ENCODE assay signal across 16 cellular contexts in the genomic region with DNA sequence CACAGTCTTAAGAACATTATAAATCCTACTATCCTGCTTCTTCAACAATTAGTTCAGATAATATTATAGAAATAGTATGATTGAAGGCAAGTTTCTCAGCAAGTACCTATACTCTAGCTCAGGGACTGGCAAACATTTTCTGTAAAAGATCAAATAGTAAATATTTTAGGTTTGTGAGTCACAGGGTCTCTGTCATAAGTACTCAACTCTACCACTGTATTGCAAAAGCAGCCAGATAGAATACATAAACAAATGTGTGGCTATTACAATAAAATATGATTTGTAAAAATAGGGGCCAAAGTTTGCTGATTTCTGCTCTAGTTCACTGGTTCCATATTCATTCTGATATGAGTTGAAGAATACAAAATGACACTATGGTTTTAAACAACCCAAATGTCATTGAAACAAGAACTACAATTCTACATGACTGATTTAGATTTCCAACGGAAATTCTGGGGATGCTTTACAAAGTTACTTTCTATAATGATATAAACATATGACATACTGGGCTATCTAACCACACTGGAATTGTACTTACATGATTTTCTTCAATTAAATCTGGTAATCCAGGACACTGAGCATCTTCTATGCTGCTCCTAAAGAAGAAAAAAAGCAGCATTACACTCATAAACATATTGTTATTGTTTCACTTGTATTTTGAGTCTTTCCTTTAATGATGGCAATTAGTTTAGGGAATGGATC. TPM values are rescaled to one million over a fixed set of nuclear protein-coding genes. Genes with fewer than 3 reads are reported as not detected.
"Had no signal": no experiment of that assay in that cellular context is flagged by ENCODE, and none has a peak within 500 bp of the region (broad histone marks: within the 10 kb centered on the region; RNA-seq: fewer than 3 reads in every experiment).

No MANE protein-coding gene starts in this region.

- H3K4me3 ChIP-seq: colonic mucosa, lung, suprapubic skin had no signal

- H3K4me3 Mint-ChIP-seq: activated naive CD8-positive, alpha-beta T cell treated with anti-CD3 and anti-CD28 coated beads for 36 hours; activated T-cell treated with anti-CD3 and anti-CD28 coated beads, Interleukin-2, amount 50 U/mL, for 4 hours; naive thymus-derived CD4-positive, alpha-beta T cell; T-helper 2 cell treated with Interferon-gamma antibody and Interleukin-4, amounts not matched to agents 5 μg/mL and 100 μg/mL, for 36 hours; type B pancreatic cell had no signal

- H3K9me3 Mint-ChIP-seq: activated naive CD8-positive, alpha-beta T cell treated with anti-CD3 and anti-CD28 coated beads for 36 hours; activated T-cell treated with anti-CD3 and anti-CD28 coated beads, Interleukin-2, amount 50 U/mL, for 4 hours; naive thymus-derived CD4-positive, alpha-beta T cell; T-helper 2 cell treated with Interferon-gamma antibody and Interleukin-4, amounts not matched to agents 5 μg/mL and 100 μg/mL, for 36 hours; type B pancreatic cell had no signal

- H3K27ac Mint-ChIP-seq: activated naive CD8-positive, alpha-beta T cell treated with anti-CD3 and anti-CD28 coated beads for 36 hours; naive thymus-derived CD4-positive, alpha-beta T cell; T-helper 2 cell treated with Interferon-gamma antibody and Interleukin-4, amounts not matched to agents 5 μg/mL and 100 μg/mL, for 36 hours; type B pancreatic cell had no signal

- ATAC-seq: activated T-cell treated with anti-CD3 and anti-CD28 coated beads, Interleukin-2, amount 50 U/mL, for 4 hours; left colon; naive thymus-derived CD4-positive, alpha-beta T cell; right cardiac atrium had no signal

- DNase-seq: activated CD4-positive, alpha-beta T cell treated with anti-CD3 and anti-CD28 coated beads, Interleukin-2, amount 50 U/mL, for 4 hours; activated CD4-positive, CD25-positive, alpha-beta regulatory T cell treated with anti-CD3 and anti-CD28 coated beads, Interleukin-2, amount 50 U/mL, for 72 hours; activated gamma-delta T cell; activated naive CD8-positive, alpha-beta T cell treated with anti-CD3 and anti-CD28 coated beads for 36 hours; activated T-cell treated with anti-CD3 and anti-CD28 coated beads, Interleukin-2, amount 50 U/mL, for 4 hours; colonic mucosa; effector CD4-positive, alpha-beta T cell; left colon; naive thymus-derived CD4-positive, alpha-beta T cell; right cardiac atrium; stimulated activated naive CD4-positive, alpha-beta T cell treated with Interleukin-2 at 50 U/mL for 16 hours; SW 1271 had no signal

- H3K9me3 ChIP-seq: colonic mucosa, suprapubic skin had no signal

- H3K27me3 ChIP-seq: colonic mucosa, suprapubic skin had no signal

- H3K27me3 Mint-ChIP-seq: activated naive CD8-positive, alpha-beta T cell treated with anti-CD3 and anti-CD28 coated beads for 36 hours; naive thymus-derived CD4-positive, alpha-beta T cell; type B pancreatic cell had no signal

- H3K27ac ChIP-seq: colonic mucosa, suprapubic skin had no signal

RNA-seq across cellular contexts. Expression of a gene that starts 39.2 kb away (rescaled TPM):
- polyA plus RNA-seq: naive thymus-derived CD4-positive, alpha-beta T cell had no signal
